18 cellular contexts compared by ENCODE assay signal in genomic region chr1:111195002-111195684, GRCh38. TPM values are rescaled to one million over a fixed set of nuclear protein-coding genes. Genes with fewer than 3 reads are reported as not detected.
DNase-seq lines count a peak whose midpoint lies in the region; ATAC-seq and TF ChIP-seq lines count a peak whose summit lies in the region.
"Had no signal": no experiment of that assay in that cellular context is flagged by ENCODE, and none has a peak within 500 bp of the region (broad histone marks: within the 10 kb centered on the region; RNA-seq: fewer than 3 reads in every experiment).

No MANE protein-coding gene starts in this region.

- peaks cover 79% of the 10 kb centered on the region for H3K4me1 Mint-ChIP-seq in activated naive CD4-positive, alpha-beta T cell treated with anti-CD3 and anti-CD28 coated beads, Interleukin-2, amount 10 ng/mL, durations not matched to agents 7 days and 5 days
- peaks cover 70% of the 10 kb centered on the region for H3K4me1 Mint-ChIP-seq in activated naive CD8-positive, alpha-beta T cell treated with anti-CD3 and anti-CD28 coated beads for 36 hours

- H3K9me3 Mint-ChIP-seq in activated naive CD4-positive, alpha-beta T cell treated with anti-CD3 and anti-CD28 coated beads, Interleukin-2, amount 10 ng/mL, durations not matched to agents 7 days and 5 days = no peaks in the 10 kb centered on the region
- H3K9me3 Mint-ChIP-seq in activated naive CD8-positive, alpha-beta T cell treated with anti-CD3 and anti-CD28 coated beads for 36 hours = peaks cover 4% of the 10 kb centered on the region
- H3K9me3 Mint-ChIP-seq: neural progenitor cell had no signal

- peak overlapping the region; percentile 89 for H3K27ac Mint-ChIP-seq in activated naive CD4-positive, alpha-beta T cell treated with anti-CD3 and anti-CD28 coated beads, Interleukin-2, amount 10 ng/mL, durations not matched to agents 7 days and 5 days
- H3K27ac Mint-ChIP-seq in activated naive CD8-positive, alpha-beta T cell treated with anti-CD3 and anti-CD28 coated beads for 36 hours = peak overlapping the region; percentile 100
- H3K27ac Mint-ChIP-seq: neural progenitor cell had no signal

- H3K4me3 ChIP-seq in liver (ENCODE audit: low read depth in 1 of 3, low read length in 3 of 3) = no peak overlapping the region
- no peak overlapping the region for H3K4me3 ChIP-seq in transverse colon
- H3K4me3 ChIP-seq: left ventricle myocardium inferior, neural progenitor cell, SJSA1 had no signal

- WGBS in liver = 40% methylated on average over 4 of the region's 4 CpGs
- WGBS in transverse colon (ENCODE audit: low coverage in 1 of 2), 2 donors = 78 to 84% methylated on average over 4 of the region's 4 CpGs

- peaks cover 8 to 88% (median 77%) of the 10 kb centered on the region in 4 donors for H3K4me1 ChIP-seq in liver (ENCODE audit: control insufficient read depth in 4 of 4, insufficient read depth in 4 of 4, low read length in 3 of 4)
- peaks cover 9 to 64% (median 34%) of the 10 kb centered on the region in 4 donors for H3K4me1 ChIP-seq in transverse colon
- H3K4me1 ChIP-seq: neural progenitor cell, SJSA1 had no signal

- peak in 1 of 2 donors; percentile 11 for TF ChIP-seq RAD21 in liver (IDR thresholded peaks at IDR 0.05)

- H3K27me3 ChIP-seq in liver (ENCODE audit: control insufficient read depth in 4 of 4, insufficient read depth in 4 of 4, low read length in 3 of 4) (no peaks in the 10 kb centered on the region), transverse colon (no peaks in the 10 kb centered on the region)
- H3K27me3 ChIP-seq: neural progenitor cell had no signal

- in situ Hi-C loops in transverse colon (cut with MboI; ENCODE audit: low pct_ligation_motif_present in 1 of 4, low pct_unique_long_range_greater_than_20kb in 1 of 4, low sequenced_read_pairs in 3 of 4) = no loop called here

- CTCF ChIA-PET in activated naive CD4-positive, alpha-beta T cell treated with anti-CD3 and anti-CD28 coated beads, Interleukin-2, amount 10 ng/mL, durations not matched to agents 7 days and 5 days (lab: Charles Lee) = interaction anchor here (0.6 to 11.1 kb wide), 3 partner anchors 24 to 375 kb away, joined by 3 to 250 read pairs (median 5); no protein-coding TSS in a partner anchor

- H3K36me3 Mint-ChIP-seq in activated naive CD4-positive, alpha-beta T cell treated with anti-CD3 and anti-CD28 coated beads, Interleukin-2, amount 10 ng/mL, durations not matched to agents 7 days and 5 days = peaks cover 99% of the 10 kb centered on the region
- H3K36me3 Mint-ChIP-seq in activated naive CD8-positive, alpha-beta T cell treated with anti-CD3 and anti-CD28 coated beads for 36 hours = peaks cover 99% of the 10 kb centered on the region
- H3K36me3 Mint-ChIP-seq: neural progenitor cell had no signal

- H3K9ac ChIP-seq in liver (ENCODE audit: low read depth in 1 of 2, low read length in 2 of 2) = no peak overlapping the region
- H3K9ac ChIP-seq: KMS-11, neural progenitor cell had no signal

- H3K4me3 Mint-ChIP-seq in activated naive CD4-positive, alpha-beta T cell treated with anti-CD3 and anti-CD28 coated beads, Interleukin-2, amount 10 ng/mL, durations not matched to agents 7 days and 5 days = peak overlapping the region; percentile 99
- H3K4me3 Mint-ChIP-seq in activated naive CD8-positive, alpha-beta T cell treated with anti-CD3 and anti-CD28 coated beads for 36 hours = peak overlapping the region; percentile 100
- H3K4me3 Mint-ChIP-seq: neural progenitor cell had no signal

- ATAC-seq in HG03442 (IDR thresholded peaks at IDR 0.05; ENCODE audit: unreplicated experiment) (no peak), GM18907 (IDR thresholded peaks at IDR 0.05; ENCODE audit: unreplicated experiment) (no peak), GM21786 (IDR thresholded peaks at IDR 0.05; ENCODE audit: unreplicated experiment) (no peak)
- ATAC-seq: HCT116 had no signal

- H3K36me3 ChIP-seq in liver (ENCODE audit: control insufficient read depth in 4 of 4, insufficient read depth in 3 of 4, low read depth in 1 of 4, low read length in 3 of 4) (peaks cover 0 to 17% (median 1%) of the 10 kb centered on the region in 4 donors), transverse colon (peaks cover 0 to 7% (median 0%) of the 10 kb centered on the region in 4 donors)
- H3K36me3 ChIP-seq: left ventricle myocardium inferior, neural progenitor cell, SJSA1 had no signal

- no peaks in the 10 kb centered on the region for H3K27me3 Mint-ChIP-seq in activated naive CD4-positive, alpha-beta T cell treated with anti-CD3 and anti-CD28 coated beads, Interleukin-2, amount 10 ng/mL, durations not matched to agents 7 days and 5 days
- H3K27me3 Mint-ChIP-seq in activated naive CD8-positive, alpha-beta T cell treated with anti-CD3 and anti-CD28 coated beads for 36 hours = no peaks in the 10 kb centered on the region

- intact Hi-C loops in transverse colon (cut with DNase I; ENCODE audit: low total_unique reads) = no loop called here

- no peak for TF ChIP-seq EP300 in transverse colon (IDR thresholded peaks at IDR 0.05; ENCODE audit: low read depth)

- H3K27ac ChIP-seq in liver (ENCODE audit: low read depth in 1 of 2, low read length in 2 of 2) (no peak overlapping the region), transverse colon (peak overlapping the region; percentile 47 to 73 (median 70))
- H3K27ac ChIP-seq: KMS-11, left ventricle myocardium inferior, neural progenitor cell, SJSA1 had no signal

- H3K9me3 ChIP-seq in liver (ENCODE audit: control insufficient read depth in 4 of 4, low read length in 3 of 4) = no peaks in the 10 kb centered on the region
- H3K9me3 ChIP-seq in transverse colon = no peaks in the 10 kb centered on the region
- H3K9me3 ChIP-seq: left ventricle myocardium inferior, SJSA1 had no signal

- TF ChIP-seq POLR2A in transverse colon (IDR thresholded peaks at IDR 0.05) = no peak

- DNase-seq in activated naive CD4-positive, alpha-beta T cell treated with anti-CD3 and anti-CD28 coated beads, Interleukin-2, amount 10 ng/mL, durations not matched to agents 7 days and 5 days = no peak
- DNase-seq in activated naive CD4-positive, alpha-beta T cell (lab: John Stamatoyannopoulos, UW) = no peak
- no peak for DNase-seq in activated naive CD8-positive, alpha-beta T cell treated with anti-CD3 and anti-CD28 coated beads for 36 hours
- no peak for DNase-seq in transverse colon
- DNase-seq: activated CD8-positive, alpha-beta memory T cell treated with anti-CD3 and anti-CD28 coated beads, Interleukin-2, amount 50 U/mL, for 4 hours; dermis blood vessel endothelial cell; DMS53; left ventricle myocardium inferior; NCI-H1417 treated with DMSO at 0.1 percent for 48 hours had no signal

- TF ChIP-seq CTCF in liver (IDR thresholded peaks at IDR 0.05; ENCODE audit: low read depth, low read length, missing input control) (no peak), transverse colon (IDR thresholded peaks at IDR 0.05) (no peak)

TF ChIP-seq in liver, 16 proteins besides CTCF, POLR2A, EP300 and RAD21 (continues in another document):
- TF ChIP-seq ZBTB33 (IDR thresholded peaks at IDR 0.05) (no peak), TAF1 (conservative IDR thresholded peaks at IDR 0.05) (no peak), NR2F2 (IDR thresholded peaks at IDR 0.05) (peak; percentile 65), HNF4G (IDR thresholded peaks at IDR 0.05) (peak; percentile 61), RXRA (IDR thresholded peaks at IDR 0.05) (peak; percentile 50 to 67), ATF3 (IDR thresholded peaks at IDR 0.05) (no peak), MAX (IDR thresholded peaks at IDR 0.05) (no peak), FOXA1 (IDR thresholded peaks at IDR 0.05) (no peak)

RNA-seq across cellular contexts. Expression of gene DENND2D, which starts 5.3 kb away (rescaled TPM):
- total RNA-seq in activated naive CD8-positive, alpha-beta T cell treated with anti-CD3 and anti-CD28 coated beads for 36 hours = 100 to 1,000 TPM; 201 to 203 TPM
- 10 to 100 TPM; 14.9 to 20.7 TPM for total RNA-seq in liver
- polyA plus RNA-seq in liver = 10 to 100 TPM in 1 of 2 donors, 1 to 10 TPM in 1; 8.8 to 10.7 TPM
- total RNA-seq in transverse colon = 10 to 100 TPM; 43.4 to 61.0 (median 50.7) TPM
- total RNA-seq: SJSA1 had no signal

RNA-seq across cellular contexts. Expression of gene CHI3L2, which starts 32.4 kb away (rescaled TPM):
- total RNA-seq in activated naive CD8-positive, alpha-beta T cell treated with anti-CD3 and anti-CD28 coated beads for 36 hours = 1 to 10 TPM; 5.1 to 9.2 TPM
- total RNA-seq in liver = under 1 TPM; 0.23 to 0.25 TPM
- polyA plus RNA-seq in liver = under 1 TPM; 0.07 to 0.32 TPM
- 1 to 10 TPM in 1 of 4 donors, under 1 TPM in 1, not detected in 2; 0.82 to 2.7 TPM for total RNA-seq in transverse colon
- total RNA-seq: astrocyte, SJSA1 had no signal

RNA-seq across cellular contexts. Expression of gene CEPT1, which starts 55.1 kb away (rescaled TPM):
- total RNA-seq in activated naive CD8-positive, alpha-beta T cell treated with anti-CD3 and anti-CD28 coated beads for 36 hours = 10 to 100 TPM; 34.8 to 35.9 TPM
- total RNA-seq in liver = 10 to 100 TPM; 36.8 to 37.3 TPM
- polyA plus RNA-seq in liver = 10 to 100 TPM; 10.0 to 18.5 TPM
- total RNA-seq in transverse colon = 10 to 100 TPM; 11.2 to 55.6 (median 26.9) TPM

RNA-seq across cellular contexts. Expression of gene DRAM2, which starts 55.2 kb away (rescaled TPM):
- 10 to 100 TPM; 25.6 to 26.8 TPM for total RNA-seq in activated naive CD8-positive, alpha-beta T cell treated with anti-CD3 and anti-CD28 coated beads for 36 hours
- total RNA-seq in liver = 10 to 100 TPM; 20.4 to 33.9 TPM
- polyA plus RNA-seq in liver = 10 to 100 TPM; 15.7 to 19.1 TPM
- total RNA-seq in transverse colon = 100 to 1,000 TPM in 1 of 4 donors, 10 to 100 TPM in 3; 36.2 to 116 (median 81.7) TPM

Comparison
In these comparisons a context has a peak if more than half of its experiments do, and no peak if none do; other contexts are left out.
1. H3K27ac ChIP-seq: peak in transverse colon (4 of 4); none in liver (0 of 2).